Comparison of ENCODE assay signal across 1 cellular context in the genomic region with DNA sequence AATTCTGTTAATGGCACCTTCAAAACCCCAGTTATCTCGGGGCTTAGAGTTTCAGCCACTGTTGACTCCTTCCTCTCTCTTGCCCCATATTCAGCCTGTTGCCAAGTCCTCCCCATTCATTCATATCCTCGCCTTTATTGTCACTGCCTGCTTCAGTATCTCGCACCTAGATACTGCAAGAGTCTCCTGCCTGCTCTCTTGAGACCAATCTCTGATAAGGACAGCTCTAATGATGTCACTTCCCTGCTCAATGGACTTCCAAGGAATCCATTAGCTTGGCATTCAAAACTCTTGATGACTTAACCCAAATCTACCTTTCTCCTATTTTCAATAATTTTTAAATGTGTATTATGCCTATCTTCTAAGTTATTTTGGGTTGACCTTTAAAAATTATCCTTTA.
TF ChIP-seq lines count a peak whose summit lies in the region.

No MANE protein-coding gene starts in this region.

TF ChIP-seq in HepG2, 621 proteins besides CTCF, POLR2A, EP300 and RAD21:
- TF ChIP-seq ZNF580 (CRISPR knock-in tag; IDR thresholded peaks at IDR 0.05; ENCODE audit: borderline replicate concordance, low read depth) (no peak), ZNF17 (CRISPR knock-in tag; IDR thresholded peaks at IDR 0.05) (no peak), ZNF770 (CRISPR knock-in tag; IDR thresholded peaks at IDR 0.05) (no peak), ZNF34 (CRISPR knock-in tag; IDR thresholded peaks at IDR 0.05; ENCODE audit: borderline replicate concordance) (no peak), MXI1 (IDR thresholded peaks at IDR 0.05; ENCODE audit: borderline replicate concordance, low read depth, low read length) (no peak), ZNF354B (CRISPR knock-in tag; IDR thresholded peaks at IDR 0.05) (no peak), NR1H2 (CRISPR knock-in tag; IDR thresholded peaks at IDR 0.05; ENCODE audit: borderline replicate concordance, low read depth) (no peak), U2AF1 (optimal IDR thresholded peaks at IDR 0.05; ENCODE audit: low read depth, low read length) (no peak), ZBTB21 (CRISPR knock-in tag; IDR thresholded peaks at IDR 0.05) (no peak), IKZF4 (CRISPR knock-in tag; IDR thresholded peaks at IDR 0.05; ENCODE audit: borderline replicate concordance, low read depth, not compliant biosample characterization) (no peak)
- TF ChIP-seq, protein P1, sequence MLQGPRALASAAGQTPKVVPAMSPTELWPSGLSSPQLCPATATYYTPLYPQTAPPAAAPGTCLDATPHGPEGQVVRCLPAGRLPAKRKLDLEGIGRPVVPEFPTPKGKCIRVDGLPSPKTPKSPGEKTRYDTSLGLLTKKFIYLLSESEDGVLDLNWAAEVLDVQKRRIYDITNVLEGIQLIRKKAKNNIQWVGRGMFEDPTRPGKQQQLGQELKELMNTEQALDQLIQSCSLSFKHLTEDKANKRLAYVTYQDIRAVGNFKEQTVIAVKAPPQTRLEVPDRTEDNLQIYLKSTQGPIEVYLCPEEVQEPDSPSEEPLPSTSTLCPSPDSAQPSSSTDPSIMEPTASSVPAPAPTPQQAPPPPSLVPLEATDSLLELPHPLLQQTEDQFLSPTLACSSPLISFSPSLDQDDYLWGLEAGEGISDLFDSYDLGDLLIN (CRISPR knock-in tag; IDR thresholded peaks at IDR 0.05; ENCODE audit: borderline replicate concordance) = no peak
